Comparison of ENCODE assay signal across 8 cellular contexts in the genomic region with DNA sequence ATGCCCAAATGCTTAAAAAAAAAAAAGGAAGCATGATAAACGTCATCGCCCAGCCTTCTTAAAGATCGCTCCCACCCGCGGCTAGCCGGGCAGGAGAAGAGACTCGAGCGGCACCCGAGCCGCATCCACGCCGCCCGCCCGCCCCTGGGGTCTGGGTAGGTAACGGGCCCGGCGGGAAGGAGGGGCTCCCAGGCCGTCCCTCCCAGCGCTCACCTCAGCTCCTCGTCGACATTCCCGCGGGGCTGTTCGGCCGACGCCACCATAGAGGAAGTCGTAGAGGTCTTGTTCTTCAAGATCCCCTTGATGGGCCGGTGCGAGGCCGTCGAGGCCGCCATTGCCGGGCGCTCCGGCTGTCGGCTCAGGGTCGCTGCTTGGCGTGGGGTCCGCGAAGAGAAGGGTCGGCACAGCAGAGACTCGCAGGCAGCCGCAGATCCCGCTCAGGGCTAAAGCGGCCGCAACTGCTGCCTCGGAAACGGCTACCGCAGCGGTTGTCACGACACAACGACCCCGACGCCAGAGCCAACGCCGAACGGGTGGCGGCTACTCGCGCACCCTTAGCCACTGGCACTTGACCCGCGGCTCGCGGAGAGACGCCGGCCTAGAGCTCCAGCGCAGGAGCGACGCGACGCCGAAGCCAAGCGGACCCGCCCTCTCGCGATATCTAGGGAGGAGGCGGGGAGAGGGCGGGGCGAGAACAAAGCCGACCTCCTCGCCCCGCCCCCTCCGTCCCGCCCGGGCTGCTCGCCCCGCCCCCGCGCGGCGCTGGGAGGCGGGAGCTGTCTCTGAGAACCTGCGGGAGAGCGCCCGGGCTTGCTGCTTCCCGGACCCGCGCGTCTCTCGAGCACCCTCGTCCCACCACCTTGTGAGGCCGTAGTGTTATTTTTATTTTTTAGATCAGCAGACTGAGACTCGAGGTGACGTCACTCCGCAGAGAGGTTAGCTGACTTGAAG. TPM values are rescaled to one million over a fixed set of nuclear protein-coding genes. Genes with fewer than 3 reads are reported as not detected.
DNase-seq lines count a peak whose midpoint lies in the region; ATAC-seq and TF ChIP-seq lines count a peak whose summit lies in the region.

A gene (minus strand): TSS at position 635 of the 951 bp plus-strand sequence. CDS start 300 bp downstream, at position 335.

- peak within 1 kb of the TSS; percentile 91 for H3K27ac Mint-ChIP-seq in activated CD4-positive, alpha-beta memory T cell treated with anti-CD3 and anti-CD28 coated beads for 36 hours

- TF ChIP-seq CTCF in C4-2B (conservative IDR thresholded peaks at IDR 0.05) (no peak), lower leg skin (IDR thresholded peaks at IDR 0.05) (no peak)

- peak within 1 kb of the TSS; percentile 90 for H3K4me3 Mint-ChIP-seq in activated CD4-positive, alpha-beta memory T cell treated with anti-CD3 and anti-CD28 coated beads for 36 hours

- H3K27me3 Mint-ChIP-seq in activated CD4-positive, alpha-beta memory T cell treated with anti-CD3 and anti-CD28 coated beads for 36 hours: no peaks in the 10 kb centered on the region

- H3K9me3 Mint-ChIP-seq in activated CD4-positive, alpha-beta memory T cell treated with anti-CD3 and anti-CD28 coated beads for 36 hours: no peaks in the 10 kb centered on the region

- TF ChIP-seq POLR2A in lower leg skin (IDR thresholded peaks at IDR 0.05): peak in 1 of 2 donors; percentile 93

- peaks cover 59% of the 10 kb centered on the region for H3K4me1 Mint-ChIP-seq in activated CD4-positive, alpha-beta memory T cell treated with anti-CD3 and anti-CD28 coated beads for 36 hours (ENCODE audit: low read depth)

- H3K36me3 Mint-ChIP-seq in activated CD4-positive, alpha-beta memory T cell treated with anti-CD3 and anti-CD28 coated beads for 36 hours: peaks cover 17% of the 10 kb centered on the region

- WGBS in lower leg skin, 2 donors: 0% methylated on average over 37 to 60 of the region's 105 CpGs

- H3K27ac ChIP-seq in C4-2B: peak within 1 kb of the TSS; percentile 81

- CTCF ChIA-PET in activated CD4-positive, alpha-beta memory T cell treated with anti-CD3 and anti-CD28 coated beads for 36 hours (lab: Charles Lee): interaction anchor here (0.7 to 7.0 kb wide), 9 partner anchors 10 to 352 kb away, joined by 3 to 38 read pairs (median 5); a partner anchor contains a TSS

- intact Hi-C loops in activated CD4-positive, alpha-beta memory T cell treated with anti-CD3 and anti-CD28 coated beads for 36 hours (cut with micrococcal nuclease): loop anchor here (1.0 to 10.0 kb wide), 8 partner anchors 44 to 856 kb away; a partner anchor contains a TSS
- intact Hi-C loops in lower leg skin (cut with DNase I; ENCODE audit: low total_unique reads): no loop called here

- peak; percentile 51 for DNase-seq in NCI-H748 treated with DMSO at 0.1 percent for 48 hours (lab: John Stamatoyannopoulos, UW)
- peak; percentile 93 for DNase-seq in activated CD4-positive, alpha-beta memory T cell treated with anti-CD3 and anti-CD28 coated beads for 36 hours
- DNase-seq in dermis microvascular lymphatic vessel endothelial cell (ENCODE audit: low read depth in 2 of 2): peak; percentile 69 to 91
- DNase-seq in lower leg skin (ENCODE audit: low spot score in 2 of 2): peak; percentile 86 to 98
- DNase-seq in stimulated activated CD4-positive, alpha-beta T cell treated with anti-CD3 and anti-CD28 coated beads, Interleukin-4, amount 100 ng/mL, for 4 hours: peak; percentile 85 to 95

- POLR2A ChIA-PET in activated CD4-positive, alpha-beta memory T cell treated with anti-CD3 and anti-CD28 coated beads for 36 hours (lab: Charles Lee): interaction anchor here (0.6 to 2.7 kb wide), 10 partner anchors 8 to 290 kb away, joined by 3 to 22 read pairs (median 5); a partner anchor contains a TSS

- ATAC-seq in GM19395 (IDR thresholded peaks at IDR 0.05; ENCODE audit: unreplicated experiment): peak; percentile 71
- peak; percentile 39 for ATAC-seq in HG03558 (IDR thresholded peaks at IDR 0.05; ENCODE audit: extremely low read depth, unreplicated experiment)

- H3K4me3 ChIP-seq in lower leg skin (ENCODE audit: low read depth, poor library complexity, severe bottlenecking): peak within 1 kb of the TSS; percentile 91

RNA-seq across cellular contexts. Expression of the gene that starts here (rescaled TPM):
- 100 to 1,000 TPM; 101 to 105 TPM for total RNA-seq in activated CD4-positive, alpha-beta memory T cell treated with anti-CD3 and anti-CD28 coated beads for 36 hours
- 112 and 255 TPM in 2 replicates for total RNA-seq in dermis microvascular lymphatic vessel endothelial cell
- total RNA-seq in lower leg skin: 10 to 100 TPM; 45.5 to 80.7 (median 71.6) TPM

Comparison
In these comparisons a context has a peak if more than half of its experiments do, and no peak if none do; other contexts are left out.
1. Peak in every context shown above with its lines: DNase-seq, ATAC-seq, H3K4me3 ChIP-seq and H3K27ac ChIP-seq.